Comparison of ENCODE assay signal across 2 cellular contexts in the genomic region with DNA sequence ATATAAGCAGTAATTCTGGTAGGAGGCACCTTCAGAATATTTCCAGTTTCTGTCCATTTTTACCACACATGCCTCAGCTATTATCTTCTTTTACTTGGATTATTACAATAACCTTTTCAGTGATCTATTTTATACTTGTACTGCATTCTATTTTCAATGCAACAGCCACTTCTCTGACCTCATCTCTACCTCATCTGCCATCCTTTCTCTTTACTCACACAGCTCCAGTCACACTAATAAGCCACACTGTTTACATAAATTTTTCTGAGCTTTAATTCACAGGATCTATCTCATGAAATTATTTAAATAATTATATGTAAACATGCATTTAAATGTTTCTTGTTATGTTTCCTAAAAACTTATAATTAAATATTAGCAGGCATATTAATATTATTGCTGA.
TF ChIP-seq lines count a peak whose summit lies in the region.

No MANE protein-coding gene starts in this region.

TF ChIP-seq in HEK293, 187 proteins besides CTCF, POLR2A, EP300 and RAD21 (continues in another document):
- TF ChIP-seq ZNF701 (tag by site-specific recombination; IDR thresholded peaks at IDR 0.05) (no peak), KLF10 (tag by site-specific recombination; IDR thresholded peaks at IDR 0.05) (no peak), ZNF391 (tag by site-specific recombination; IDR thresholded peaks at IDR 0.05; ENCODE audit: borderline replicate concordance, low read depth) (no peak), ZNF19 (tag by site-specific recombination; IDR thresholded peaks at IDR 0.05; ENCODE audit: low read depth) (no peak), MYNN (tag by site-specific recombination; IDR thresholded peaks at IDR 0.05; ENCODE audit: borderline replicate concordance) (no peak), ZNF221 (tag by site-specific recombination; IDR thresholded peaks at IDR 0.05; ENCODE audit: borderline replicate concordance) (no peak), ZNF132 (tag by site-specific recombination; IDR thresholded peaks at IDR 0.05; ENCODE audit: borderline replicate concordance) (no peak), SCRT1 (tag by site-specific recombination; IDR thresholded peaks at IDR 0.05; ENCODE audit: borderline replicate concordance) (no peak), ZNF2 (tag by site-specific recombination; IDR thresholded peaks at IDR 0.05) (no peak), ZNF48 (tag by site-specific recombination; IDR thresholded peaks at IDR 0.05) (no peak), BCL11A (tag by site-specific recombination; IDR thresholded peaks at IDR 0.05; ENCODE audit: low read depth) (no peak), ZNF501 (tag by site-specific recombination; IDR thresholded peaks at IDR 0.05) (no peak), ZNF555 (tag by site-specific recombination; conservative IDR thresholded peaks at IDR 0.05) (no peak)
- TF ChIP-seq, protein P1, sequence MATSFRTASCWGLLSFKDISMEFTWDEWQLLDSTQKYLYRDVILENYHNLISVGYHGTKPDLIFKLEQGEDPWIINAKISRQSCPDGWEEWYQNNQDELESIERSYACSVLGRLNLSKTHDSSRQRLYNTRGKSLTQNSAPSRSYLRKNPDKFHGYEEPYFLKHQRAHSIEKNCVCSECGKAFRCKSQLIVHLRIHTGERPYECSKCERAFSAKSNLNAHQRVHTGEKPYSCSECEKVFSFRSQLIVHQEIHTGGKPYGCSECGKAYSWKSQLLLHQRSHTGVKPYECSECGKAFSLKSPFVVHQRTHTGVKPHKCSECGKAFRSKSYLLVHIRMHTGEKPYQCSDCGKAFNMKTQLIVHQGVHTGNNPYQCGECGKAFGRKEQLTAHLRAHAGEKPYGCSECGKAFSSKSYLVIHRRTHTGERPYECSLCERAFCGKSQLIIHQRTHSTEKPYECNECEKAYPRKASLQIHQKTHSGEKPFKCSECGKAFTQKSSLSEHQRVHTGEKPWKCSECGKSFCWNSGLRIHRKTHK (tag by site-specific recombination; IDR thresholded peaks at IDR 0.05) = no peak
- TF ChIP-seq, protein P2, sequence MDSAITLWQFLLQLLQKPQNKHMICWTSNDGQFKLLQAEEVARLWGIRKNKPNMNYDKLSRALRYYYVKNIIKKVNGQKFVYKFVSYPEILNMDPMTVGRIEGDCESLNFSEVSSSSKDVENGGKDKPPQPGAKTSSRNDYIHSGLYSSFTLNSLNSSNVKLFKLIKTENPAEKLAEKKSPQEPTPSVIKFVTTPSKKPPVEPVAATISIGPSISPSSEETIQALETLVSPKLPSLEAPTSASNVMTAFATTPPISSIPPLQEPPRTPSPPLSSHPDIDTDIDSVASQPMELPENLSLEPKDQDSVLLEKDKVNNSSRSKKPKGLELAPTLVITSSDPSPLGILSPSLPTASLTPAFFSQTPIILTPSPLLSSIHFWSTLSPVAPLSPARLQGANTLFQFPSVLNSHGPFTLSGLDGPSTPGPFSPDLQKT (IDR thresholded peaks at IDR 0.05; ENCODE audit: borderline replicate concordance, low read depth, low read length) = no peak
- TF ChIP-seq, protein P3, sequence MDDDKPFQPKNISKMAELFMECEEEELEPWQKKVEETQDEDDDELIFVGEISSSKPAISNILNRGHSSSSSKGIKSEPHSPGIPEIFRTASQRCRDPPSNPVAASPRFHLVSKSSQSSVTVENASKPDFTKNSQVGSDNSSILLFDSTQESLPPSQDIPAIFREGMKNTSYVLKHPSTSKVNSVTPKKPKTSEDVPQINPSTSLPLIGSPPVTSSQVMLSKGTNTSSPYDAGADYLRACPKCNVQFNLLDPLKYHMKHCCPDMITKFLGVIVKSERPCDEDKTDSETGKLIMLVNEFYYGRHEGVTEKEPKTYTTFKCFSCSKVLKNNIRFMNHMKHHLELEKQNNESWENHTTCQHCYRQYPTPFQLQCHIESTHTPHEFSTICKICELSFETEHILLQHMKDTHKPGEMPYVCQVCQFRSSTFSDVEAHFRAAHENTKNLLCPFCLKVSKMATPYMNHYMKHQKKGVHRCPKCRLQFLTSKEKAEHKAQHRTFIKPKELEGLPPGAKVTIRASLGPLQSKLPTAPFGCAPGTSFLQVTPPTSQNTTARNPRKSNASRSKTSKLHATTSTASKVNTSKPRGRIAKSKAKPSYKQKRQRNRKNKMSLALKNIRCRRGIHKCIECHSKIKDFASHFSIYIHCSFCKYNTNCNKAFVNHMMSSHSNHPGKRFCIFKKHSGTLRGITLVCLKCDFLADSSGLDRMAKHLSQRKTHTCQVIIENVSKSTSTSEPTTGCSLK (tag by site-specific recombination; IDR thresholded peaks at IDR 0.05) = no peak
- TF ChIP-seq, protein P4, sequence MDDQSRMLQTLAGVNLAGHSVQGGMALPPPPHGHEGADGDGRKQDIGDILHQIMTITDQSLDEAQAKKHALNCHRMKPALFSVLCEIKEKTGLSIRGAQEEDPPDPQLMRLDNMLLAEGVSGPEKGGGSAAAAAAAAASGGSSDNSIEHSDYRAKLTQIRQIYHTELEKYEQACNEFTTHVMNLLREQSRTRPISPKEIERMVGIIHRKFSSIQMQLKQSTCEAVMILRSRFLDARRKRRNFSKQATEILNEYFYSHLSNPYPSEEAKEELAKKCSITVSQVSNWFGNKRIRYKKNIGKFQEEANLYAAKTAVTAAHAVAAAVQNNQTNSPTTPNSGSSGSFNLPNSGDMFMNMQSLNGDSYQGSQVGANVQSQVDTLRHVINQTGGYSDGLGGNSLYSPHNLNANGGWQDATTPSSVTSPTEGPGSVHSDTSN (CRISPR knock-in tag; IDR thresholded peaks at IDR 0.05) = no peak
- TF ChIP-seq, protein P5, sequence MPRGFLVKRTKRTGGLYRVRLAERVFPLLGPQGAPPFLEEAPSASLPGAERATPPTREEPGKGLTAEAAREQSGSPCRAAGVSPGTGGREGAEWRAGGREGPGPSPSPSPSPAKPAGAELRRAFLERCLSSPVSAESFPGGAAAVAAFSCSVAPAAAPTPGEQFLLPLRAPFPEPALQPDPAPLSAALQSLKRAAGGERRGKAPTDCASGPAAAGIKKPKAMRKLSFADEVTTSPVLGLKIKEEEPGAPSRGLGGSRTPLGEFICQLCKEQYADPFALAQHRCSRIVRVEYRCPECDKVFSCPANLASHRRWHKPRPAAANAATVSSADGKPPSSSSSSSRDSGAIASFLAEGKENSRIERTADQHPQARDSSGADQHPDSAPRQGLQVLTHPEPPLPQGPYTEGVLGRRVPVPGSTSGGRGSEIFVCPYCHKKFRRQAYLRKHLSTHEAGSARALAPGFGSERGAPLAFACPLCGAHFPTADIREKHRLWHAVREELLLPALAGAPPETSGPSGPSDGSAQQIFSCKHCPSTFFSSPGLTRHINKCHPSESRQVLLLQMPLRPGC (tag by site-specific recombination; IDR thresholded peaks at IDR 0.05) = no peak

TF ChIP-seq in H1, 55 proteins besides CTCF, POLR2A, EP300 and RAD21:
- TF ChIP-seq HDAC2 (IDR thresholded peaks at IDR 0.05; ENCODE audit: borderline replicate concordance in 1 of 2, low read depth in 2 of 2, low read length in 2 of 2) = no peak
- TF ChIP-seq, protein P6, sequence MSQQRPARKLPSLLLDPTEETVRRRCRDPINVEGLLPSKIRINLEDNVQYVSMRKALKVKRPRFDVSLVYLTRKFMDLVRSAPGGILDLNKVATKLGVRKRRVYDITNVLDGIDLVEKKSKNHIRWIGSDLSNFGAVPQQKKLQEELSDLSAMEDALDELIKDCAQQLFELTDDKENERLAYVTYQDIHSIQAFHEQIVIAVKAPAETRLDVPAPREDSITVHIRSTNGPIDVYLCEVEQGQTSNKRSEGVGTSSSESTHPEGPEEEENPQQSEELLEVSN (IDR thresholded peaks at IDR 0.05) = no peak
